10 cellular contexts compared by ENCODE assay signal in genomic region chr5:147507480-147508126, GRCh38. TPM values are rescaled to one million over a fixed set of nuclear protein-coding genes. Genes with fewer than 3 reads are reported as not detected.
DNase-seq lines count a peak whose midpoint lies in the region; FAIRE-seq and TF ChIP-seq lines count a peak whose summit lies in the region.
"Had no signal": no experiment of that assay in that cellular context is flagged by ENCODE, and none has a peak within 500 bp of the region (broad histone marks: within the 10 kb centered on the region; RNA-seq: fewer than 3 reads in every experiment).

No MANE protein-coding gene starts in this region.

- H3K4me3 Mint-ChIP-seq in astrocyte (ENCODE audit: unreplicated experiment) = peak overlapping the region; percentile 98

- peak overlapping the region; percentile 89 for H3K9ac ChIP-seq in astrocyte (ENCODE audit: low read length)
- no peak overlapping the region for H3K9ac ChIP-seq in iPS-18a (ENCODE audit: low read length)
- H3K9ac ChIP-seq in subcutaneous abdominal adipose tissue (ENCODE audit: low read length in 5 of 5) = peak overlapping the region in 3 of 5 donors; percentile 1 to 76 (median 75)
- H3K9ac ChIP-seq in Karpas-422 (ENCODE audit: low read length) = no peak overlapping the region
- H3K9ac ChIP-seq: KMS-11 had no signal

- H3K4me2 ChIP-seq in astrocyte (ENCODE audit: low read length) (peak overlapping the region; percentile 86), Karpas-422 (ENCODE audit: low read depth, low read length, poor library complexity, severe bottlenecking) (no peak overlapping the region)
- H3K4me2 ChIP-seq: KMS-11 had no signal

- H3K79me2 ChIP-seq in astrocyte (ENCODE audit: insufficient read depth, low read length) = peaks cover 78% of the 10 kb centered on the region
- no peaks in the 10 kb centered on the region for H3K79me2 ChIP-seq in Karpas-422 (ENCODE audit: low read length)

- H4K20me1 ChIP-seq in astrocyte (ENCODE audit: insufficient read depth, low read length) = peaks cover 21% of the 10 kb centered on the region
- H4K20me1 ChIP-seq in Karpas-422 (ENCODE audit: insufficient read depth, low read depth, low read length) = no peaks in the 10 kb centered on the region

- peaks cover 29% of the 10 kb centered on the region for H3K4me1 ChIP-seq in astrocyte (ENCODE audit: insufficient read depth, low read length)
- peaks cover 20% of the 10 kb centered on the region for H3K4me1 ChIP-seq in iPS-18a (ENCODE audit: control insufficient read depth, low read depth, low read length)
- H3K4me1 ChIP-seq in subcutaneous abdominal adipose tissue (ENCODE audit: control insufficient read depth in 5 of 5, insufficient read depth in 5 of 5, low read length in 5 of 5) = peaks cover 11 to 55% (median 28%) of the 10 kb centered on the region in 5 donors
- no peaks in the 10 kb centered on the region for H3K4me1 ChIP-seq in Karpas-422 (ENCODE audit: low read length)

- peak overlapping the region; percentile 90 for H3K4me3 ChIP-seq in HFF-Myc (replicated peaks; ENCODE audit: low read depth, low read length)
- peak overlapping the region; percentile 78 for H3K4me3 ChIP-seq in astrocyte (ENCODE audit: insufficient read depth, low read depth, low read length)
- H3K4me3 ChIP-seq in iPS-18a (ENCODE audit: low read length) = peak overlapping the region; percentile 83
- H3K4me3 ChIP-seq in subcutaneous abdominal adipose tissue (ENCODE audit: low read depth in 1 of 5, low read length in 5 of 5) = peak overlapping the region; percentile 1 to 90 (median 76)
- H3K4me3 ChIP-seq in Karpas-422 (ENCODE audit: low read length) = no peak overlapping the region

- TF ChIP-seq CTCF in HFF-Myc (IDR thresholded peaks at IDR 0.05; ENCODE audit: low read depth, low read length, missing control alignments) (no peak), astrocyte (IDR thresholded peaks at IDR 0.05; ENCODE audit: insufficient read depth, low read depth, low read length) (no peak)

- peak; percentile 80 for FAIRE-seq in astrocyte (lab: Jason Lieb, UNC)

- H3K27ac Mint-ChIP-seq in astrocyte (ENCODE audit: unreplicated experiment) = no peak overlapping the region

- no peak for DNase-seq in HFF-Myc (ENCODE audit: extremely low read depth, low read depth)
- peak; percentile 78 for DNase-seq in astrocyte (ENCODE audit: low read depth)
- DNase-seq in Karpas-422 = no peak
- no peak for DNase-seq in NCI-H1694 treated with DMSO at 0.1 percent for 48 hours (lab: John Stamatoyannopoulos, UW)
- no peak for DNase-seq in ureter (ENCODE audit: low spot score)
- no peak for DNase-seq in retina
- DNase-seq: SHP77 treated with DMSO at 0.1 percent for 48 hours had no signal

- H3K27ac ChIP-seq in astrocyte (ENCODE audit: low read depth, low read length) = peak overlapping the region; percentile 69
- H3K27ac ChIP-seq in iPS-18a (ENCODE audit: low read length) = no peak overlapping the region
- peak overlapping the region; percentile 56 for H3K27ac ChIP-seq in subcutaneous abdominal adipose tissue (ENCODE audit: low read depth, low read length)
- H3K27ac ChIP-seq in Karpas-422 (ENCODE audit: low read length) = no peak overlapping the region
- H3K27ac ChIP-seq: KMS-11 had no signal

- H3K27me3 Mint-ChIP-seq in astrocyte (ENCODE audit: low read depth, unreplicated experiment) = no peaks in the 10 kb centered on the region

- H3K27me3 ChIP-seq in astrocyte (ENCODE audit: insufficient read depth, low read length) = no peaks in the 10 kb centered on the region
- peaks cover 19% of the 10 kb centered on the region for H3K27me3 ChIP-seq in iPS-18a (ENCODE audit: control insufficient read depth, insufficient read depth, low read length)
- peaks cover 4 to 34% (median 28%) of the 10 kb centered on the region in 5 donors for H3K27me3 ChIP-seq in subcutaneous abdominal adipose tissue (ENCODE audit: control insufficient read depth in 5 of 5, insufficient read depth in 4 of 5, low read length in 5 of 5)
- no peaks in the 10 kb centered on the region for H3K27me3 ChIP-seq in Karpas-422 (ENCODE audit: low read length)

- H3K9me2 ChIP-seq in Karpas-422 (replicated peaks; ENCODE audit: insufficient read depth, low read length) = no peaks in the 10 kb centered on the region

- H2AFZ ChIP-seq in astrocyte (ENCODE audit: low read depth, low read length) (no peak overlapping the region), Karpas-422 (ENCODE audit: low read length) (no peak overlapping the region)

- no peaks in the 10 kb centered on the region for H3K36me3 ChIP-seq in astrocyte (ENCODE audit: insufficient read depth, low read length)
- no peaks in the 10 kb centered on the region for H3K36me3 ChIP-seq in iPS-18a (ENCODE audit: control insufficient read depth, low read depth, low read length)
- H3K36me3 ChIP-seq in subcutaneous abdominal adipose tissue (ENCODE audit: control insufficient read depth in 5 of 5, insufficient read depth in 5 of 5, low read length in 5 of 5) = no peaks in the 10 kb centered on the region
- no peaks in the 10 kb centered on the region for H3K36me3 ChIP-seq in Karpas-422 (ENCODE audit: insufficient read depth, low read length)

- H3K9me3 ChIP-seq in astrocyte (ENCODE audit: insufficient read depth, low read depth, low read length) (no peaks in the 10 kb centered on the region), iPS-18a (ENCODE audit: control insufficient read depth, low read depth, low read length) (no peaks in the 10 kb centered on the region), subcutaneous abdominal adipose tissue (ENCODE audit: control insufficient read depth in 5 of 5, low read length in 5 of 5) (peaks cover 0 to 4% (median 3%) of the 10 kb centered on the region in 5 donors), Karpas-422 (ENCODE audit: low read length) (no peaks in the 10 kb centered on the region)

- no peaks in the 10 kb centered on the region for H3K36me3 Mint-ChIP-seq in astrocyte (ENCODE audit: low read depth, unreplicated experiment)

- peaks cover 20% of the 10 kb centered on the region for H3K4me1 Mint-ChIP-seq in astrocyte (ENCODE audit: low read depth, unreplicated experiment)

- H3K9me3 Mint-ChIP-seq in astrocyte (ENCODE audit: unreplicated experiment) = no peaks in the 10 kb centered on the region

RNA-seq across cellular contexts. Expression of gene DPYSL3, which starts 2.3 kb away (rescaled TPM):
- total RNA-seq in astrocyte (197 and 198 TPM in 2 replicates), ureter (130 TPM)
- not detected in 2 replicates for total RNA-seq in Karpas-422 (2014; rRNA removed; shearing (Covaris generic); ENCODE audit: low replicate concordance)

Comparison
In these comparisons a context has a peak if more than half of its experiments do, and no peak if none do; other contexts are left out.
1. H3K27ac ChIP-seq: peak in astrocyte (single experiment) and subcutaneous abdominal adipose tissue (single experiment); none in iPS-18a (single experiment) and Karpas-422 (single experiment).
2. H3K9ac ChIP-seq: peak in astrocyte (single experiment) and subcutaneous abdominal adipose tissue (3 of 5); none in iPS-18a (single experiment) and Karpas-422 (single experiment).
3. RNA of gene DPYSL3, which starts 2.3 kb away (total RNA-seq): 197 to 198 TPM in astrocyte and 130 TPM in ureter (single experiment); not detected in Karpas-422; every median in the first group is over 100 times any median in the second.